Comparison of ENCODE assay signal across 14 cellular contexts in genomic region chr22:30717331-30717921, GRCh38. TPM values are rescaled to one million over a fixed set of nuclear protein-coding genes. Genes with fewer than 3 reads are reported as not detected.
A peak's percentile ranks its signal among the peaks of the same experiment; 100 is the strongest.
DNase-seq lines count a peak whose midpoint lies in the region; ATAC-seq and TF ChIP-seq lines count a peak whose summit lies in the region.
"Had no signal": no experiment of that assay in that cellular context is flagged by ENCODE, and none has a peak within 500 bp of the region (broad histone marks: within the 10 kb centered on the region; RNA-seq: fewer than 3 reads in every experiment).

No MANE protein-coding gene starts in this region.

- no peak overlapping the region for H3K4me3 Mint-ChIP-seq in activated naive CD4-positive, alpha-beta T cell treated with anti-CD3 and anti-CD28 coated beads for 36 hours
- no peak overlapping the region for H3K4me3 Mint-ChIP-seq in activated naive CD4-positive, alpha-beta T cell treated with anti-CD3 and anti-CD28 coated beads, Interleukin-2, amount 10 ng/mL, durations not matched to agents 7 days and 5 days
- no peak overlapping the region for H3K4me3 Mint-ChIP-seq in stimulated activated effector memory CD8-positive, alpha-beta T cell treated with anti-CD3 and anti-CD28 coated beads, Interleukin-12 subunit alpha, Interleukin-12 subunit beta, amount 100 ng/mL, for 72 hours
- no peak overlapping the region for H3K4me3 Mint-ChIP-seq in Calu3 (ENCODE audit: low read depth, unreplicated experiment)
- H3K4me3 Mint-ChIP-seq: stimulated activated naive B cell treated with anti-CD40 and anti-IgM and Interleukin-4, amounts not matched to agents 10 μg/mL and 1 μg/mL and 100 μg/mL, for 72 hours had no signal

- no peaks in the 10 kb centered on the region for H3K36me3 ChIP-seq in esophagus muscularis mucosa
- H3K36me3 ChIP-seq: BE2C, cardiac muscle cell had no signal

- no peaks in the 10 kb centered on the region for H3K9me3 Mint-ChIP-seq in activated naive CD4-positive, alpha-beta T cell treated with anti-CD3 and anti-CD28 coated beads for 36 hours
- H3K9me3 Mint-ChIP-seq in activated naive CD4-positive, alpha-beta T cell treated with anti-CD3 and anti-CD28 coated beads, Interleukin-2, amount 10 ng/mL, durations not matched to agents 7 days and 5 days = no peaks in the 10 kb centered on the region
- no peaks in the 10 kb centered on the region for H3K9me3 Mint-ChIP-seq in stimulated activated effector memory CD8-positive, alpha-beta T cell treated with anti-CD3 and anti-CD28 coated beads, Interleukin-12 subunit alpha, Interleukin-12 subunit beta, amount 100 ng/mL, for 72 hours
- no peaks in the 10 kb centered on the region for H3K9me3 Mint-ChIP-seq in Calu3 (ENCODE audit: low read depth, unreplicated experiment)

- no TSS peak for BruUV-seq in Calu3 (replicated peaks; lab: Mats Ljungman, UMichigan)

- TF ChIP-seq POLR2A in esophagus muscularis mucosa (IDR thresholded peaks at IDR 0.05; ENCODE audit: low read depth) = no peak

- no peaks in the 10 kb centered on the region for H3K36me3 Mint-ChIP-seq in activated naive CD4-positive, alpha-beta T cell treated with anti-CD3 and anti-CD28 coated beads for 36 hours (ENCODE audit: low read depth)
- no peaks in the 10 kb centered on the region for H3K36me3 Mint-ChIP-seq in activated naive CD4-positive, alpha-beta T cell treated with anti-CD3 and anti-CD28 coated beads, Interleukin-2, amount 10 ng/mL, durations not matched to agents 7 days and 5 days
- no peaks in the 10 kb centered on the region for H3K36me3 Mint-ChIP-seq in stimulated activated effector memory CD8-positive, alpha-beta T cell treated with anti-CD3 and anti-CD28 coated beads, Interleukin-12 subunit alpha, Interleukin-12 subunit beta, amount 100 ng/mL, for 72 hours
- no peaks in the 10 kb centered on the region for H3K36me3 Mint-ChIP-seq in Calu3 (ENCODE audit: insufficient read depth, unreplicated experiment)
- H3K36me3 Mint-ChIP-seq: stimulated activated naive B cell treated with anti-CD40 and anti-IgM and Interleukin-4, amounts not matched to agents 10 μg/mL and 1 μg/mL and 100 μg/mL, for 72 hours had no signal

- peaks cover 3% of the 10 kb centered on the region for H3K4me1 Mint-ChIP-seq in activated naive CD4-positive, alpha-beta T cell treated with anti-CD3 and anti-CD28 coated beads for 36 hours (ENCODE audit: low read depth)
- no peaks in the 10 kb centered on the region for H3K4me1 Mint-ChIP-seq in activated naive CD4-positive, alpha-beta T cell treated with anti-CD3 and anti-CD28 coated beads, Interleukin-2, amount 10 ng/mL, durations not matched to agents 7 days and 5 days
- H3K4me1 Mint-ChIP-seq in stimulated activated effector memory CD8-positive, alpha-beta T cell treated with anti-CD3 and anti-CD28 coated beads, Interleukin-12 subunit alpha, Interleukin-12 subunit beta, amount 100 ng/mL, for 72 hours = peaks cover 6% of the 10 kb centered on the region
- peaks cover 12% of the 10 kb centered on the region for H3K4me1 Mint-ChIP-seq in Calu3 (ENCODE audit: low read depth, unreplicated experiment)

- TF ChIP-seq EP300 in esophagus muscularis mucosa (IDR thresholded peaks at IDR 0.05) = no peak

- TF ChIP-seq CTCF in fibroblast of the aortic adventitia (IDR thresholded peaks at IDR 0.05; ENCODE audit: insufficient read depth, low read length) (no peak), Calu3 (IDR thresholded peaks at IDR 0.05; ENCODE audit: unreplicated experiment) (no peak), esophagus muscularis mucosa (IDR thresholded peaks at IDR 0.05) (no peak)

- ATAC-seq in SK-N-SH treated with all-trans-retinoic acid at 6 μM for 48 hours (peak; percentile 78), HG03571 (IDR thresholded peaks at IDR 0.05; ENCODE audit: unreplicated experiment) (no peak)
- peak; percentile 82 for ATAC-seq in stimulated activated effector memory CD8-positive, alpha-beta T cell treated with anti-CD3 and anti-CD28 coated beads, Interleukin-12 subunit alpha, Interleukin-12 subunit beta, amount 100 ng/mL, for 72 hours
- ATAC-seq: stimulated activated naive B cell treated with anti-CD40 and anti-IgM and Interleukin-4, amounts not matched to agents 10 μg/mL and 1 μg/mL and 100 μg/mL, for 72 hours had no signal

- H3K27ac ChIP-seq in esophagus muscularis mucosa (replicated peaks in 1 of 4) = no peak overlapping the region
- H3K27ac ChIP-seq: cardiac muscle cell, KMS-11 had no signal

- 71% methylated on average over 4 of the region's 4 CpGs for WGBS in esophagus muscularis mucosa

- H3K27ac Mint-ChIP-seq in activated naive CD4-positive, alpha-beta T cell treated with anti-CD3 and anti-CD28 coated beads for 36 hours = peak overlapping the region; percentile 26
- no peak overlapping the region for H3K27ac Mint-ChIP-seq in activated naive CD4-positive, alpha-beta T cell treated with anti-CD3 and anti-CD28 coated beads, Interleukin-2, amount 10 ng/mL, durations not matched to agents 7 days and 5 days
- H3K27ac Mint-ChIP-seq in stimulated activated effector memory CD8-positive, alpha-beta T cell treated with anti-CD3 and anti-CD28 coated beads, Interleukin-12 subunit alpha, Interleukin-12 subunit beta, amount 100 ng/mL, for 72 hours = no peak overlapping the region
- H3K27ac Mint-ChIP-seq in Calu3 (ENCODE audit: unreplicated experiment) = no peak overlapping the region
- H3K27ac Mint-ChIP-seq: stimulated activated naive B cell treated with anti-CD40 and anti-IgM and Interleukin-4, amounts not matched to agents 10 μg/mL and 1 μg/mL and 100 μg/mL, for 72 hours had no signal

- peak; percentile 30 for DNase-seq in activated naive CD4-positive, alpha-beta T cell treated with anti-CD3 and anti-CD28 coated beads for 36 hours
- no peak for DNase-seq in activated naive CD4-positive, alpha-beta T cell treated with anti-CD3 and anti-CD28 coated beads, Interleukin-2, amount 10 ng/mL, durations not matched to agents 7 days and 5 days
- DNase-seq in fibroblast of the aortic adventitia (ENCODE audit: low read depth) (peak; percentile 69), Calu3 (no peak), esophagus muscularis mucosa (ENCODE audit: extremely low spot score) (no peak)
- no peak for DNase-seq in stimulated activated effector memory CD8-positive, alpha-beta T cell treated with anti-CD3 and anti-CD28 coated beads, Interleukin-12 subunit alpha, Interleukin-12 subunit beta, amount 100 ng/mL, for 72 hours (ENCODE audit: low spot score in 2 of 2)
- DNase-seq: BE2C; hippocampal formation; NCI-H226; stimulated activated naive B cell treated with anti-CD40 and anti-IgM and Interleukin-4, amounts not matched to agents 10 μg/mL and 1 μg/mL and 100 μg/mL, for 72 hours had no signal

- CTCF ChIA-PET in activated naive CD4-positive, alpha-beta T cell treated with anti-CD3 and anti-CD28 coated beads for 36 hours (lab: Charles Lee) = no interaction called here
- CTCF ChIA-PET in activated naive CD4-positive, alpha-beta T cell treated with anti-CD3 and anti-CD28 coated beads, Interleukin-2, amount 10 ng/mL, durations not matched to agents 7 days and 5 days (lab: Charles Lee) = no interaction called here
- CTCF ChIA-PET in Calu3 (lab: Charles Lee) = interaction anchor here (1.0 kb wide), 1 partner anchor 83 kb away, joined by 4 read pairs; no protein-coding TSS in a partner anchor

- no peaks in the 10 kb centered on the region for H3K9me3 ChIP-seq in esophagus muscularis mucosa
- H3K9me3 ChIP-seq: BE2C had no signal

- intact Hi-C loops in activated naive CD4-positive, alpha-beta T cell treated with anti-CD3 and anti-CD28 coated beads for 36 hours (cut with micrococcal nuclease) = no loop called here
- intact Hi-C loops in Calu3 (cut with micrococcal nuclease; ENCODE audit: unreplicated experiment) (no loop called here), esophagus muscularis mucosa (cut with DNase I) (no loop called here)

- no peaks in the 10 kb centered on the region for H3K27me3 Mint-ChIP-seq in activated naive CD4-positive, alpha-beta T cell treated with anti-CD3 and anti-CD28 coated beads for 36 hours (ENCODE audit: low read depth)
- H3K27me3 Mint-ChIP-seq in activated naive CD4-positive, alpha-beta T cell treated with anti-CD3 and anti-CD28 coated beads, Interleukin-2, amount 10 ng/mL, durations not matched to agents 7 days and 5 days = peaks cover 2% of the 10 kb centered on the region
- no peaks in the 10 kb centered on the region for H3K27me3 Mint-ChIP-seq in Calu3 (ENCODE audit: unreplicated experiment)

- no peaks in the 10 kb centered on the region for H3K27me3 ChIP-seq in esophagus muscularis mucosa
- H3K27me3 ChIP-seq: BE2C, cardiac muscle cell had no signal

- H3K4me3 ChIP-seq in fibroblast of the aortic adventitia (ENCODE audit: low read depth, low read length) = no peak overlapping the region
- no peak overlapping the region for H3K4me3 ChIP-seq in esophagus muscularis mucosa
- H3K4me3 ChIP-seq: cardiac muscle cell had no signal

- no peaks in the 10 kb centered on the region for H3K4me1 ChIP-seq in esophagus muscularis mucosa
- H3K4me1 ChIP-seq: BE2C had no signal

TF ChIP-seq in SK-N-SH treated with all-trans-retinoic acid at 6 μM for 48 hours, 23 proteins besides CTCF, POLR2A, EP300 and RAD21 (continues in another document):
- TF ChIP-seq ISL1 (CRISPR knock-in tag; IDR thresholded peaks at IDR 0.05) = no peak
- no peak for TF ChIP-seq ZNF565 (CRISPR knock-in tag; conservative IDR thresholded peaks at IDR 0.05; ENCODE audit: low read depth)
- TF ChIP-seq POU6F1 (CRISPR knock-in tag; IDR thresholded peaks at IDR 0.05; ENCODE audit: borderline replicate concordance, low read depth) = no peak

RNA-seq across cellular contexts. Expression of gene OSBP2, which starts 22.8 kb away (rescaled TPM):
- total RNA-seq in activated naive CD4-positive, alpha-beta T cell treated with anti-CD3 and anti-CD28 coated beads for 36 hours = under 1 TPM; 0.81 to 0.89 TPM
- total RNA-seq in fibroblast of the aortic adventitia (ENCODE audit: low replicate concordance) (1.3 and 11.1 TPM in 2 replicates), Calu3 (2022) (5.2 and 7.9 TPM in 2 replicates), esophagus muscularis mucosa (1 to 10 TPM in 3 of 4 donors, under 1 TPM in 1; 0.42 to 4.6 (median 2.9) TPM)

RNA-seq across cellular contexts. Expression of gene DUSP18, which starts 49.8 kb away (rescaled TPM):
- 1 to 10 TPM; 4.7 to 5.6 TPM for total RNA-seq in activated naive CD4-positive, alpha-beta T cell treated with anti-CD3 and anti-CD28 coated beads for 36 hours
- total RNA-seq in fibroblast of the aortic adventitia (ENCODE audit: low replicate concordance) (8.4 and 18.5 TPM in 2 replicates), Calu3 (2022) (10.7 and 11.6 TPM in 2 replicates), esophagus muscularis mucosa (10 to 100 TPM in 2 of 4 donors, 1 to 10 TPM in 2; 6.5 to 11.5 (median 9.8) TPM)

Comparison
In these comparisons a context has a peak if more than half of its experiments do, and no peak if none do; other contexts are left out.
1. DNase-seq: peak in activated naive CD4-positive, alpha-beta T cell treated with anti-CD3 and anti-CD28 coated beads for 36 hours (single experiment) and fibroblast of the aortic adventitia (single experiment); none in activated naive CD4-positive, alpha-beta T cell treated with anti-CD3 and anti-CD28 coated beads, Interleukin-2, amount 10 ng/mL, durations not matched to agents 7 days and 5 days (single experiment), stimulated activated effector memory CD8-positive, alpha-beta T cell treated with anti-CD3 and anti-CD28 coated beads, Interleukin-12 subunit alpha, Interleukin-12 subunit beta, amount 100 ng/mL, for 72 hours (0 of 2), Calu3 (single experiment) and esophagus muscularis mucosa (single experiment).